Comparison of ENCODE assay signal across 8 cellular contexts in the genomic region with DNA sequence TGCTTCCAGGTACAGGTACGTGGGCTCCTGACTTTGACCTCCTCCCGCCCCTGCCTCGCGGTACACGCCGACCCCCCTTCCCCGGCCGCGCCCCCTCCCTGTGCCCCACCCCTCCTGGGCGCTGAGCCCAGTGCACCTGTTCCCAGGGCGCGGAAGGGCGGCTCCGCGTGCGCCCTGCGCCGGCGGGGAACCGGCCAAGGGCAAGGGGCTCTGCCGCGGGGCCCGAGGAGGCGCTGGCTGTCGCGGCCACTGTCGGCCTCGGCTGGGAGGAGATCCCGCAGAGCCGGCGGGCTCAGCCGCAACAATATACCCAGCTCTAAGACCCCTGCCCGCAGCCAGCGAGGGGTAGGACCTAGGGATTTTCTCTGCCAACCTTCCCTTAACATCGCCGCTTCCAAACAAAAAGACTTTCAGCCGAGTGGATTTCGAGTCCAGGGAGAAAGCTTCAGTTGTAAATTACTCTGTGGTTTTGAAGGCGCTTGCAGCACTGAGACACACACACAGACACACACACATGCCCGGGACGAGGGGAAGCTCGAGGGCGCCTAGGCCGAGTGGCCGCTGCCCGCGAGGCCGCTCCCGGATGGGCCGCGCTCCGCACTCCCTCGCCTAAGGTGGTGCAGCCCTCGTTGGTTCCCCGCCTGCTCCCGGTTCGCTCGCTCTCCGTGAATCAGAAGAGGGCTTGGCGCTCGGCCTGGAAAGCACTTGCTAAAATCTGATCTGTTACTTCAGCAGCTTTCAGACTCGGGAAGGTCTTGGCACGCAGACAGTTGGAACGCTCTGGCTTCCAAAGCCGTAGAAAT. TPM values are rescaled to one million over a fixed set of nuclear protein-coding genes. Genes with fewer than 3 reads are reported as not detected.
DNase-seq lines count a peak whose midpoint lies in the region; ATAC-seq and TF ChIP-seq lines count a peak whose summit lies in the region.

No MANE protein-coding gene starts in this region.

- ATAC-seq in SK-N-SH treated with all-trans-retinoic acid at 6 μM for 48 hours (peak; percentile 60), naive B cell (ENCODE audit: low read depth in 2 of 2) (no peak), HG02642 (IDR thresholded peaks at IDR 0.05; ENCODE audit: poor library complexity, unreplicated experiment) (no peak)
- ATAC-seq in activated CD4-positive, CD25-positive, alpha-beta regulatory T cell treated with anti-CD3 and anti-CD28 coated beads, Interleukin-2, amount 50 U/mL, for 24 hours: no peak

- peaks cover 9 to 41% (median 37%) of the 10 kb centered on the region in 3 donors for H3K27me3 Mint-ChIP-seq in naive B cell

- no peak for TF ChIP-seq CTCF in fibroblast of mammary gland (conservative IDR thresholded peaks at IDR 0.05; ENCODE audit: control insufficient read depth, insufficient read depth, low read depth, low read length)
- TF ChIP-seq CTCF in GM20000 (IDR thresholded peaks at IDR 0.05; ENCODE audit: extremely low read depth, missing control alignments): no peak

- H3K9me3 Mint-ChIP-seq in naive B cell: peaks cover 0 to 2% (median 0%) of the 10 kb centered on the region in 7 donors

- H3K4me3 ChIP-seq in fibroblast of mammary gland (ENCODE audit: control insufficient read depth, low read depth, low read length): no peak overlapping the region

- H3K27ac Mint-ChIP-seq in naive B cell: peak overlapping the region in 2 of 6 donors; percentile 16 to 97

- H3K4me3 Mint-ChIP-seq in naive B cell: peak overlapping the region; percentile 51 to 93 (median 86)

- no peaks in the 10 kb centered on the region for H3K36me3 Mint-ChIP-seq in naive B cell

- H3K4me1 Mint-ChIP-seq in naive B cell: peaks cover 13 to 21% (median 15%) of the 10 kb centered on the region in 3 donors

- DNase-seq in GM03348 (ENCODE audit: low spot score) (peak; percentile 86), fibroblast of mammary gland (ENCODE audit: low read depth) (peak; percentile 87), naive B cell (no peak), GM20000 (ENCODE audit: low spot score) (no peak)
- DNase-seq in effector CD8-positive, alpha-beta T cell (lab: John Stamatoyannopoulos, UW): no peak

TF ChIP-seq in SK-N-SH treated with all-trans-retinoic acid at 6 μM for 48 hours, 23 proteins besides CTCF, POLR2A, EP300 and RAD21:
- TF ChIP-seq CSDC2 (CRISPR knock-in tag; IDR thresholded peaks at IDR 0.05) (no peak), ISL1 (CRISPR knock-in tag; IDR thresholded peaks at IDR 0.05) (peak; percentile 47)

RNA-seq across cellular contexts. Expression of a gene that starts 1.2 kb away (rescaled TPM):
- not detected for polyA plus RNA-seq in naive B cell (ENCODE audit: low read depth in 6 of 6)

RNA-seq across cellular contexts. Expression of a gene that starts 33.0 kb away (rescaled TPM):
- 100 to 1,000 TPM; 389 to 678 (median 608) TPM for polyA plus RNA-seq in naive B cell (ENCODE audit: low read depth in 6 of 6)

Comparison
In these comparisons a context has a peak if more than half of its experiments do, and no peak if none do; other contexts are left out.
1. DNase-seq: peak in GM03348 (single experiment) and fibroblast of mammary gland (single experiment); none in naive B cell (single experiment), effector CD8-positive, alpha-beta T cell (single experiment) and GM20000 (single experiment).